Comparison of ENCODE assay signal across 29 cellular contexts in the genomic region with DNA sequence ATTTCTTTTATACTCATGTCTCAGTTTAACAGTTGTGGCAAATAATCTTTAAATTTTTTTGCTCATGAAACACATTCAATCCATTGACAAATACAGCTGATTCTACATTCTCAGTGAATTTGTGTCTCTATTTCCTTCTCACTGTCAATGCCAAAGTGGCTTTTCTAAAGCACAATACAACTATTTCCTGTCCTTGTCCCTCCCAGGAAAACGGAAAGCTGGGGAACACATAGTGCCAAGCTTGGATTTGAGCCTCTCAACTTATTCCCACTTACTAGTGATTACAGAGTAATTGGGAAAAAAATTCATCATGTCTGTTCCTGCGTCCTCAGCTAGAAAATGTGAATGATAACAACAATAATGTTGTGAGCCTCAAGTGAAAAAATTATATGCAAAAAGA.
"Had no signal": no experiment of that assay in that cellular context is flagged by ENCODE, and none has a peak within 500 bp of the region (broad histone marks: within the 10 kb centered on the region; RNA-seq: fewer than 3 reads in every experiment).

No MANE protein-coding gene starts in this region.

- DNase-seq: activated B cell treated with CpG ODN at 0.5 μM for 24 hours; activated CD4-positive, alpha-beta T cell treated with anti-CD3 and anti-CD28 coated beads for 48 hours; activated CD4-positive, alpha-beta T cell treated with anti-CD3 and anti-CD28 coated beads, Interleukin-2, amount 50 U/mL, for 1 hour; activated CD4-positive, alpha-beta T cell treated with anti-CD3 and anti-CD28 coated beads, Interleukin-2, amount 50 U/mL, for 48 hours; activated CD8-positive, alpha-beta memory T cell treated with anti-CD3 and anti-CD28 coated beads for 24 hours; activated CD8-positive, alpha-beta T cell treated with anti-CD3 and anti-CD28 coated beads for 36 hours; activated effector memory CD4-positive, alpha-beta T cell treated with Interleukin-2 at 50 U/mL for 16 hours; activated gamma-delta T cell treated with Interleukin-2 at 50 U/mL for 16 hours; activated naive CD4-positive, alpha-beta T cell treated with anti-CD3 and anti-CD28 coated beads, Interleukin-2, amount 50 U/mL, for 16 hours; activated naive CD4-positive, alpha-beta T cell treated with Interleukin-2 at 50 U/mL for 16 hours; activated T-cell treated with anti-CD3 and anti-CD28 coated beads, Interleukin-2, amount 50 U/mL, for 4 hours; amniotic stem cell; anterior cingulate cortex; body of pancreas; caudate nucleus; cortex of kidney; dorsolateral prefrontal cortex; effector memory CD4-positive, alpha-beta T cell; endodermal cell; erythroblast; foreskin keratinocyte; gastrocnemius medialis; heart right ventricle; T-helper 1 cell; T-helper 17 cell; T1000; WERI-Rb-1 had no signal

- H3K4me3 ChIP-seq: body of pancreas, dorsolateral prefrontal cortex, esophagus muscularis mucosa, gastrocnemius medialis, heart right ventricle had no signal

- H3K36me3 ChIP-seq: esophagus muscularis mucosa, gastrocnemius medialis, heart right ventricle, WERI-Rb-1 had no signal

- H3K27ac ChIP-seq: body of pancreas, dorsolateral prefrontal cortex, esophagus muscularis mucosa, foreskin keratinocyte, WERI-Rb-1 had no signal

- H3K9me3 ChIP-seq: body of pancreas, esophagus muscularis mucosa, gastrocnemius medialis, heart right ventricle had no signal

- FAIRE-seq: colon had no signal

- H3K27me3 ChIP-seq: body of pancreas, dorsolateral prefrontal cortex, esophagus muscularis mucosa, foreskin keratinocyte, gastrocnemius medialis, heart right ventricle had no signal

- H3K4me1 ChIP-seq: body of pancreas, esophagus muscularis mucosa, foreskin keratinocyte, gastrocnemius medialis had no signal
